In genomic region chr9:104747245-104747564, GRCh38 we compare ENCODE assay signal across 8 cellular contexts. TPM values are rescaled to one million over a fixed set of nuclear protein-coding genes. Genes with fewer than 3 reads are reported as not detected.
DNase-seq lines count a peak whose midpoint lies in the region; ATAC-seq, FAIRE-seq and TF ChIP-seq lines count a peak whose summit lies in the region.

No MANE protein-coding gene starts in this region.

- no peaks in the 10 kb centered on the region for H3K9me3 Mint-ChIP-seq in CD8-positive, alpha-beta memory T cell

- H4K5ac ChIP-seq in H1 (ENCODE audit: insufficient read length, low read depth, low read length): peak overlapping the region; percentile 95

- H3K4me2 ChIP-seq in H1 (ENCODE audit: insufficient read depth in 1 of 2, low read depth in 2 of 2, low read length in 2 of 2) (peak overlapping the region; percentile 87 to 91), neural cell (ENCODE audit: low read length) (peak overlapping the region; percentile 57)

- no peaks in the 10 kb centered on the region for H3K27me3 ChIP-seq in CD8-positive, alpha-beta memory T cell (ENCODE audit: insufficient read depth, low read length, poor library complexity, severe bottlenecking)
- no peaks in the 10 kb centered on the region for H3K27me3 ChIP-seq in H1 (replicated peaks in 1 of 4; ENCODE audit: control insufficient read depth in 3 of 4, extremely low read depth in 1 of 4, insufficient read depth in 3 of 4, low read length in 3 of 4)
- no peaks in the 10 kb centered on the region for H3K27me3 ChIP-seq in neural cell (ENCODE audit: insufficient read depth, low read depth, low read length)

- no peak for FAIRE-seq in H1 (lab: Jason Lieb, UNC)

- H3K9ac ChIP-seq in H1 (replicated peaks in 1 of 4; ENCODE audit: extremely low read depth in 1 of 4, low read depth in 3 of 4, low read length in 3 of 4) (peak overlapping the region in 3 of 4 experiments; percentile 4 to 45 (median 42); a peak in 4 of 7 replicates), neural cell (ENCODE audit: low read length) (peak overlapping the region; percentile 61)

- no peak overlapping the region for H2BK15ac ChIP-seq in H1 (ENCODE audit: low read length)

- H3F3A ChIP-seq in neural cell (ENCODE audit: insufficient read depth, low read length, poor library complexity, severe bottlenecking): no peaks in the 10 kb centered on the region

- ATAC-seq in HG02798 (IDR thresholded peaks at IDR 0.05; ENCODE audit: poor library complexity, unreplicated experiment): no peak
- ATAC-seq in GM18520 (IDR thresholded peaks at IDR 0.05; ENCODE audit: unreplicated experiment): no peak

- H2AFZ ChIP-seq in H1 (ENCODE audit: low read length): peak overlapping the region; percentile 98
- H2AFZ ChIP-seq in neural cell (ENCODE audit: low read depth, low read length): peak overlapping the region; percentile 92

- H3K4me1 ChIP-seq in CD8-positive, alpha-beta memory T cell (ENCODE audit: insufficient read depth, low read length): peaks cover 8% of the 10 kb centered on the region
- H3K4me1 ChIP-seq in H1 (replicated peaks in 1 of 4; ENCODE audit: control insufficient read depth in 3 of 4, insufficient read depth in 4 of 4, low read length in 3 of 4): peaks cover 0 to 2% (median 0%) of the 10 kb centered on the region in 4 experiments; a peak in 4 of 7 replicates

- POLR2A ChIA-PET in CD8-positive, alpha-beta memory T cell (lab: Charles Lee): interaction anchor here (1.0 to 1.5 kb wide), 2 partner anchors 244 to 653 kb away, joined by 3 to 4 read pairs; partner anchors contain the start of gene SMC2
- POLR2A ChIA-PET in H1 (lab: Charles Lee; ENCODE audit: partially characterized antibody): no interaction called here

- H3K36me3 ChIP-seq in CD8-positive, alpha-beta memory T cell (ENCODE audit: insufficient read depth, low read length): no peaks in the 10 kb centered on the region
- H3K36me3 ChIP-seq in KOPT-K1 (ENCODE audit: insufficient read depth, low read length) (peaks cover 9% of the 10 kb centered on the region; the same call in 1 of the 2 replicates), H1 (ENCODE audit: control insufficient read depth in 2 of 4, insufficient read depth in 4 of 4, low read length in 3 of 4) (no peaks in the 10 kb centered on the region), neural cell (ENCODE audit: insufficient read depth, low read length) (no peaks in the 10 kb centered on the region)

- no peaks in the 10 kb centered on the region for H3K27me3 Mint-ChIP-seq in CD8-positive, alpha-beta memory T cell

- no peak overlapping the region for H3K18ac ChIP-seq in H1 (ENCODE audit: extremely low read depth, low read length)

- H4K20me1 ChIP-seq in H1 (replicated peaks in 1 of 2; ENCODE audit: control insufficient read depth in 1 of 2, insufficient read depth in 2 of 2, low read length in 2 of 2): no peaks in the 10 kb centered on the region
- H4K20me1 ChIP-seq in neural cell (ENCODE audit: insufficient read depth): no peaks in the 10 kb centered on the region

- H3K36me3 Mint-ChIP-seq in CD8-positive, alpha-beta memory T cell: peaks cover 0 to 17% (median 5%) of the 10 kb centered on the region in 3 donors

- H3K23ac ChIP-seq in H1 (ENCODE audit: insufficient read length): no peak overlapping the region

- no peak overlapping the region for H2BK12ac ChIP-seq in H1 (ENCODE audit: low read depth, low read length)

- no peak overlapping the region for H2AK5ac ChIP-seq in H1 (ENCODE audit: low read depth, low read length)

- no peak overlapping the region for H3K14ac ChIP-seq in H1 (ENCODE audit: insufficient read length)

- no peak overlapping the region; the same call in 1 of the 2 replicates for H2BK5ac ChIP-seq in H1 (ENCODE audit: low read depth, low read length)

- no peak overlapping the region for H2BK120ac ChIP-seq in H1 (replicated peaks; ENCODE audit: low read depth, low read length)

- 8% methylated on average over 9 of the region's 9 CpGs; no CpG with 5 or more reads in 1 of the 2 experiments for WGBS in H1 (ENCODE audit: extremely low coverage in 1 of 2, insufficient coverage in 1 of 2, insufficient read length in 1 of 2, insufficient replicate concordance in 2 of 2, low coverage in 1 of 2, low lambda C conversion rate in 2 of 2, missing lambda C conversion rate in 1 of 2), 2 experiments

- no peaks in the 10 kb centered on the region for H3K79me1 ChIP-seq in H1 (ENCODE audit: low read depth, low read length)

- peak overlapping the region; percentile 89 to 99 (median 97) for H3K4me3 Mint-ChIP-seq in CD8-positive, alpha-beta memory T cell

- peak overlapping the region; percentile 89 for H3K27ac ChIP-seq in CD8-positive, alpha-beta memory T cell (ENCODE audit: low read depth, low read length)
- peak overlapping the region; percentile 94 for H3K27ac ChIP-seq in KOPT-K1 (ENCODE audit: low read depth, low read length, poor library complexity, severe bottlenecking)
- no peak overlapping the region for H3K27ac ChIP-seq in H1 (ENCODE audit: low read depth, low read length)
- peak overlapping the region; percentile 33 for H3K27ac ChIP-seq in neural cell (ENCODE audit: low read length)

- no peak for TF ChIP-seq EP300 in H1 (IDR thresholded peaks at IDR 0.05; ENCODE audit: borderline replicate concordance in 1 of 2, low read depth in 2 of 2, low read length in 2 of 2)
- no peak for TF ChIP-seq EP300 in neural cell (conservative IDR thresholded peaks at IDR 0.05; ENCODE audit: poor library complexity, severe bottlenecking)

- no peak for TF ChIP-seq POLR2A in H1 (IDR thresholded peaks at IDR 0.05; ENCODE audit: control extremely low read depth in 1 of 2, low read depth in 2 of 2, low read length in 2 of 2)

- H3K9me2 ChIP-seq in neural cell (ENCODE audit: insufficient read depth, low read length): no peaks in the 10 kb centered on the region

- H4K91ac ChIP-seq in H1 (replicated peaks; ENCODE audit: insufficient read length, low read length): no peak overlapping the region

- CTCF ChIA-PET in CD8-positive, alpha-beta memory T cell (lab: Charles Lee): no interaction called here
- CTCF ChIA-PET in H1 (lab: Charles Lee; ENCODE audit: partially characterized antibody): interaction anchor here (0.7 kb wide), 2 partner anchors 9 to 19 kb away, joined by 3 read pairs; no protein-coding TSS in a partner anchor

- H3K23me2 ChIP-seq in H1 (ENCODE audit: low read depth, low read length): peaks cover 7% of the 10 kb centered on the region; the same call in 1 of the 2 replicates

- H4K8ac ChIP-seq in H1 (ENCODE audit: extremely low read depth, insufficient read depth, low read length): peak overlapping the region; percentile 91

- DNase-seq in CD8-positive, alpha-beta memory T cell: no peak
- DNase-seq in H1 (ENCODE audit: low read depth in 1 of 2, low spot score in 2 of 2): no peak
- no peak for DNase-seq in CD1c-positive myeloid dendritic cell (ENCODE audit: extremely low spot score)
- no peak for DNase-seq in activated CD4-positive, CD25-positive, alpha-beta regulatory T cell treated with anti-CD3 and anti-CD28 coated beads, Interleukin-2, amount 50 U/mL, for 72 hours

- no peak overlapping the region for H2BK20ac ChIP-seq in H1 (ENCODE audit: low read length)

- no peak overlapping the region for H3K4ac ChIP-seq in H1 (replicated peaks; ENCODE audit: insufficient read length, low read depth, low read length)

- peak overlapping the region; percentile 76 for H3K4me3 ChIP-seq in CD8-positive, alpha-beta memory T cell (ENCODE audit: low read length)
- peak overlapping the region; percentile 74 to 89 (median 80) for H3K4me3 ChIP-seq in H1 (ENCODE audit: extremely low read depth in 1 of 4, insufficient read depth in 2 of 4, low read depth in 3 of 4, low read length in 4 of 4)
- peak overlapping the region; percentile 83 for H3K4me3 ChIP-seq in neural cell (ENCODE audit: low read length)

- TF ChIP-seq CTCF in H1 (IDR thresholded peaks at IDR 0.05; ENCODE audit: control extremely low read depth in 1 of 3, insufficient read depth in 1 of 3, low read depth in 1 of 3, low read length in 3 of 3) (no peak), neural cell (IDR thresholded peaks at IDR 0.05; ENCODE audit: poor library complexity, severe bottlenecking) (no peak)

- TF ChIP-seq RAD21 in H1 (IDR thresholded peaks at IDR 0.05 in 1 of 2, conservative IDR thresholded peaks at IDR 0.05 in 1 of 2; ENCODE audit: low read depth in 2 of 2, low read length in 2 of 2) (no peak), neural cell (conservative IDR thresholded peaks at IDR 0.05) (no peak)

- H3K56ac ChIP-seq in H1 (replicated peaks; ENCODE audit: insufficient read length, low read depth, low read length): no peak overlapping the region

- no peaks in the 10 kb centered on the region for H3K9me3 ChIP-seq in CD8-positive, alpha-beta memory T cell (ENCODE audit: low read length)
- H3K9me3 ChIP-seq in KOPT-K1 (ENCODE audit: insufficient read depth, low read length, poor library complexity, severe bottlenecking): no peaks in the 10 kb centered on the region
- H3K9me3 ChIP-seq in H1 (ENCODE audit: insufficient read depth in 2 of 2, low read depth in 1 of 2, low read length in 1 of 2): no peaks in the 10 kb centered on the region
- H3K9me3 ChIP-seq in neural cell (ENCODE audit: low read length): no peaks in the 10 kb centered on the region

- peak overlapping the region; percentile 89 to 100 (median 98) for H3K27ac Mint-ChIP-seq in CD8-positive, alpha-beta memory T cell

- no peaks in the 10 kb centered on the region for H3K79me2 ChIP-seq in H1 (ENCODE audit: control insufficient read depth in 1 of 2, insufficient read depth in 2 of 2, low read length in 2 of 2)
- no peaks in the 10 kb centered on the region for H3K79me2 ChIP-seq in neural cell (replicated peaks; ENCODE audit: insufficient read depth, low read length)

- H3K4me1 Mint-ChIP-seq in CD8-positive, alpha-beta memory T cell: peaks cover 19 to 29% (median 27%) of the 10 kb centered on the region in 3 donors

RNA-seq across cellular contexts. Expression of gene NIPSNAP3A, which starts 0.3 kb away (rescaled TPM):
- 10 to 100 TPM in 1 of 2 experiments, 1 to 10 TPM in 1; 9.1 to 10.1 TPM for total RNA-seq in CD8-positive, alpha-beta memory T cell
- polyA plus RNA-seq in CD8-positive, alpha-beta memory T cell: 21.8 TPM
- total RNA-seq in H1 (2021; fragmentation: NEBNext Ultra II Directional; extraction: Animal tissue kit (Norgen Biotek cat#: 25700)): 6.9 and 9.3 TPM in 2 replicates
- polyA plus RNA-seq in H1 (2011; rRNA removed) (4.3 and 9.4 TPM in 2 replicates), neural cell (51.9 and 52.3 TPM in 2 replicates)
- 8.4 TPM for polyA plus RNA-seq in H1 (2011; cell fraction: cytosol; rRNA removed)
- 3.1 TPM for polyA plus RNA-seq in H1 (2011; cell fraction: nucleus; rRNA removed)
- polyA plus RNA-seq in H1 (2012, experiment 1 of 2): 6.6 to 6.7 TPM (median 6.7 TPM) in 4 replicates
- 3.5 TPM for polyA plus RNA-seq in H1 (2012, experiment 2 of 2)
- polyA plus RNA-seq in H1 (2013, experiment 1 of 2): 5.0 TPM
- polyA plus RNA-seq in H1 (2013, experiment 2 of 2): 3.9 TPM
- 2.4 and 4.0 TPM in 2 replicates for polyA minus RNA-seq in H1 (2011; rRNA and poly(A)+ RNA removed)
- 3.7 TPM for polyA minus RNA-seq in H1 (2011; cell fraction: cytosol; rRNA and poly(A)+ RNA removed)
- 3.2 TPM for polyA minus RNA-seq in H1 (2011; cell fraction: nucleus; rRNA and poly(A)+ RNA removed)
- polyA minus RNA-seq in neural cell: 28.5 and 33.7 TPM in 2 replicates

RNA-seq across cellular contexts. Expression of gene NIPSNAP3B, which starts 16.7 kb away (rescaled TPM):
- total RNA-seq in CD8-positive, alpha-beta memory T cell: under 1 TPM; 0.18 to 0.46 TPM
- not detected for polyA plus RNA-seq in CD8-positive, alpha-beta memory T cell
- total RNA-seq in H1 (2021; fragmentation: NEBNext Ultra II Directional; extraction: Animal tissue kit (Norgen Biotek cat#: 25700)): 0.29 and 0.34 TPM in 2 replicates
- polyA plus RNA-seq in H1 (2011; rRNA removed) (0.14 and 0.20 TPM in 2 replicates), neural cell (0.35 and 2.2 TPM in 2 replicates)
- 0.21 TPM for polyA plus RNA-seq in H1 (2011; cell fraction: cytosol; rRNA removed)
- polyA plus RNA-seq in H1 (2011; cell fraction: nucleus; rRNA removed): 0.14 TPM
- polyA plus RNA-seq in H1 (2012, experiment 1 of 2): 0.39 to 0.43 TPM (median 0.42 TPM) in 3 of 4 replicates, not detected in the other
- not detected for polyA plus RNA-seq in H1 (2012, experiment 2 of 2)
- 0.32 TPM for polyA plus RNA-seq in H1 (2013, experiment 1 of 2)
- polyA plus RNA-seq in H1 (2013, experiment 2 of 2): 0.29 TPM
- 0.09 and 0.68 TPM in 2 replicates for polyA minus RNA-seq in H1 (2011; rRNA and poly(A)+ RNA removed)
- polyA minus RNA-seq in H1 (2011; cell fraction: cytosol; rRNA and poly(A)+ RNA removed): not detected
- polyA minus RNA-seq in H1 (2011; cell fraction: nucleus; rRNA and poly(A)+ RNA removed): not detected
- 0.81 TPM in 1 of 2 replicates, not detected in the other for polyA minus RNA-seq in neural cell

RNA-seq across cellular contexts. Expression of gene OR13D1, which starts 52.9 kb away (rescaled TPM):
- not detected for total RNA-seq in CD8-positive, alpha-beta memory T cell
- not detected for polyA plus RNA-seq in CD8-positive, alpha-beta memory T cell
- not detected in 2 replicates for total RNA-seq in H1 (2021; fragmentation: NEBNext Ultra II Directional; extraction: Animal tissue kit (Norgen Biotek cat#: 25700))
- polyA plus RNA-seq in H1 (2011; rRNA removed) (not detected in 2 replicates), neural cell (not detected in 2 replicates)
- polyA plus RNA-seq in H1 (2011; cell fraction: cytosol; rRNA removed): not detected
- polyA plus RNA-seq in H1 (2011; cell fraction: nucleus; rRNA removed): not detected
- polyA plus RNA-seq in H1 (2012, experiment 1 of 2): not detected in 4 replicates
- polyA plus RNA-seq in H1 (2012, experiment 2 of 2): not detected
- not detected for polyA plus RNA-seq in H1 (2013, experiment 1 of 2)
- not detected for polyA plus RNA-seq in H1 (2013, experiment 2 of 2)
- polyA minus RNA-seq in H1 (2011; rRNA and poly(A)+ RNA removed): not detected in 2 replicates
- polyA minus RNA-seq in H1 (2011; cell fraction: cytosol; rRNA and poly(A)+ RNA removed): not detected
- polyA minus RNA-seq in H1 (2011; cell fraction: nucleus; rRNA and poly(A)+ RNA removed): not detected
- polyA minus RNA-seq in neural cell: not detected in 2 replicates
